ENCODE assay signal across 8 cellular contexts in the genomic region with DNA sequence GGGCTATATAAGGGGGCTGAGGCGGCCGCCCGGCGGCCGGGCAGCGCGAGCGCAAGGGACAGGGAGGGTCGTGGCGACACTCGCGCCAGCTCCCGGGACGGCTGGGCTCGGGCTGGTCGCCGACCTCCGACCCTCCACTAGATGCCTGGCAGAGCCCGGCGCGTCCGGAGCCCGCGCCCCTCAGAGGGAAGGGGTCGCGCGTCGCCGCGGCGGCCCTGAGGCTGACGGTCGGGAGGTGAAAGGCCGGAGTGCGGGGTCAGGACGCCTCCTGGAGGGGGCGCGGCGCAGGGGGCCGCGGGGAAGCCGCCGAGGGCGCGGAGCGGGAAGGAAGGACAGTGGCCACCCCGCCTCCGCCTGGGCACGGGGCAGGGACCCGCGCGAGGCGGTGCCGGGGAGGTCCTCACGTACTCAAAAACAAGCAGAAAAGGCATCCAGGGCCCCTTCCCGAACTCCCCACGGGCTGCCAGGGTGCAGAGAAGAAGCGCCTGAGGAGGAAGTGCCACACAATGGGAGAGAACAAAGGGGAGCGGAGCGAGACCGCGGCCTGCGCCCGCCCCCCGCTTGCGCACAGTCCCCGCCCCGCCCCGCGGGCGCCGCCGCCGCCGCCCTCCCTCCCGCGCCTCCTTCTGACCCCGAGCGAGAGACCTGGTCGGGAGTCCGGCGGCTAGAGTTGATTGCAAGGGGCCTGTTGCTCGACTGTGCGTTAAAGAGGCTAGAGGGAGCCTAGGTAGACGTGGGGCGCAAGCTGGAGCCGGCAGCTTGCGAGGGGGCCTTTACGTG. TPM values are rescaled to one million over a fixed set of nuclear protein-coding genes. Genes with fewer than 3 reads are reported as not detected.
A peak's percentile ranks its signal among the peaks of the same experiment; 100 is the strongest.
DNase-seq lines count a peak whose midpoint lies in the region; ATAC-seq, FAIRE-seq and TF ChIP-seq lines count a peak whose summit lies in the region.

No MANE protein-coding gene starts in this region.

- H3K4me2 ChIP-seq in HepG2 (ENCODE audit: low read depth, low read length): peak overlapping the region; percentile 95

- no peaks in the 10 kb centered on the region for H3K9me3 ChIP-seq in HepG2 (ENCODE audit: low read length)

- peaks cover 23% of the 10 kb centered on the region for H3K36me3 Mint-ChIP-seq in activated CD4-positive, alpha-beta T cell treated with anti-CD3 and anti-CD28 coated beads, Interleukin-2, amount 10 ng/mL, durations not matched to agents 7 days and 5 days (ENCODE audit: low read depth)

- no peaks in the 10 kb centered on the region for H3K9me3 Mint-ChIP-seq in activated CD4-positive, alpha-beta T cell treated with anti-CD3 and anti-CD28 coated beads, Interleukin-2, amount 10 ng/mL, durations not matched to agents 7 days and 5 days

- peak; percentile 34; the same call in 1 of the 2 replicates for TF ChIP-seq CTCF in HepG2 (CRISPR knock-in tag; IDR thresholded peaks at IDR 0.05)

- peaks cover 9% of the 10 kb centered on the region for H3K79me2 ChIP-seq in HepG2 (ENCODE audit: insufficient read depth, low read length)

- H3K27me3 Mint-ChIP-seq in activated CD4-positive, alpha-beta T cell treated with anti-CD3 and anti-CD28 coated beads, Interleukin-2, amount 10 ng/mL, durations not matched to agents 7 days and 5 days: no peaks in the 10 kb centered on the region

- DNase-seq in AG08396 (ENCODE audit: low spot score) (peak; percentile 86), NCI-H345 (lab: John Stamatoyannopoulos, UW) (peak; percentile 79), dermis blood vessel endothelial cell (peak; percentile 87), HepG2 (ENCODE audit: low spot score) (peak; percentile 32)
- DNase-seq in activated CD4-positive, alpha-beta T cell treated with anti-CD3 and anti-CD28 coated beads, Interleukin-2, amount 10 ng/mL, durations not matched to agents 7 days and 5 days: peak; percentile 73
- DNase-seq in stimulated activated CD4-positive, alpha-beta T cell treated with anti-CD3 and anti-CD28 coated beads, Interleukin-4, amount 100 ng/mL, for 48 hours (ENCODE audit: low read depth in 2 of 2): peak; percentile 47 to 57

- peak overlapping the region; percentile 98 for H3K27ac Mint-ChIP-seq in activated CD4-positive, alpha-beta T cell treated with anti-CD3 and anti-CD28 coated beads, Interleukin-2, amount 10 ng/mL, durations not matched to agents 7 days and 5 days

- no peak overlapping the region for H2AFZ ChIP-seq in HepG2 (ENCODE audit: low read length)

- H3K4me1 ChIP-seq in HepG2 (ENCODE audit: insufficient read depth, low read length): peaks cover 41% of the 10 kb centered on the region

- H3K9ac ChIP-seq in HepG2 (ENCODE audit: insufficient read depth, low read depth, low read length): peak overlapping the region; percentile 98

- no peaks in the 10 kb centered on the region for H3K36me3 ChIP-seq in HepG2 (replicated peaks in 1 of 2; ENCODE audit: control insufficient read depth in 1 of 2, insufficient read depth in 2 of 2, low read length in 2 of 2)

- no TSS peak for BruUV-seq in HepG2 (replicated peaks; lab: Mats Ljungman, UMichigan)

- peak; percentile 91 to 92 for TF ChIP-seq POLR2A in HepG2 (IDR thresholded peaks at IDR 0.05; ENCODE audit: insufficient read depth in 1 of 2, low read depth in 2 of 2, low read length in 2 of 2)

- intact Hi-C loops in HepG2 (cut with micrococcal nuclease; ENCODE audit: unreplicated experiment): loop anchor here (10.0 kb wide), 3 partner anchors 122 to 308 kb away; no protein-coding TSS in a partner anchor

- peak overlapping the region; percentile 56 to 78 (median 69) for H3K4me3 ChIP-seq in HepG2 (replicated peaks in 1 of 3; ENCODE audit: insufficient read depth in 1 of 3, low read depth in 2 of 3, low read length in 3 of 3)

- FAIRE-seq in HepG2 (lab: Jason Lieb, UNC): no peak

- H3K27me3 ChIP-seq in HepG2 (ENCODE audit: control insufficient read depth in 1 of 2, insufficient read depth in 2 of 2, low read length in 2 of 2): peaks cover 0 to 4% of the 10 kb centered on the region in 2 experiments; a peak in 2 of 5 replicates

- in situ Hi-C loops in HepG2 (cut with HindIII; ENCODE audit: extremely low pct_ligation_motif_present, low pct_unique_long_range_greater_than_20kb): no loop called here

- POLR2A ChIA-PET in activated CD4-positive, alpha-beta T cell treated with anti-CD3 and anti-CD28 coated beads, Interleukin-2, amount 10 ng/mL, durations not matched to agents 7 days and 5 days (lab: Charles Lee): interaction anchor here (0.7 to 1.6 kb wide), 2 partner anchors 75 kb away, joined by 3 read pairs; no protein-coding TSS in a partner anchor
- POLR2A ChIA-PET in HepG2 (lab: Yijun Ruan, JAX): interaction anchor here (0.6 to 1.8 kb wide), 14 partner anchors 10 to 545 kb away, joined by 3 to 9 read pairs (median 4); partner anchors contain the start of genes CCNYL1, CREB1, FASTKD2 and MDH1B

- peak overlapping the region; percentile 92 for H3K4me3 Mint-ChIP-seq in activated CD4-positive, alpha-beta T cell treated with anti-CD3 and anti-CD28 coated beads, Interleukin-2, amount 10 ng/mL, durations not matched to agents 7 days and 5 days

- CTCF ChIA-PET in activated CD4-positive, alpha-beta T cell treated with anti-CD3 and anti-CD28 coated beads, Interleukin-2, amount 10 ng/mL, durations not matched to agents 7 days and 5 days (lab: Charles Lee): interaction anchor here (0.5 to 1.4 kb wide), 6 partner anchors 22 to 127 kb away, joined by 3 to 4 read pairs (median 3); no protein-coding TSS in a partner anchor
- CTCF ChIA-PET in HepG2 (lab: Yijun Ruan, JAX; ENCODE audit: low intra/inter-chr PET ratio, low total read pairs): no interaction called here

- H3K4me1 Mint-ChIP-seq in activated CD4-positive, alpha-beta T cell treated with anti-CD3 and anti-CD28 coated beads, Interleukin-2, amount 10 ng/mL, durations not matched to agents 7 days and 5 days: peaks cover 30% of the 10 kb centered on the region

- H4K20me1 ChIP-seq in HepG2 (ENCODE audit: insufficient read depth, low read length): peaks cover 5% of the 10 kb centered on the region; the same call in 1 of the 2 replicates

- peak; percentile 75 for TF ChIP-seq RAD21 in HepG2 (CRISPR knock-in tag; IDR thresholded peaks at IDR 0.05)

- H3K27ac ChIP-seq in HepG2 (ENCODE audit: extremely low read length, insufficient read depth, low read length): peak overlapping the region; percentile 96

- 0 out of 4 replicates have a peak, but pooled peaks of 1 of the 2 experiments have one; percentile 40 for TF ChIP-seq EP300 in HepG2 (IDR thresholded peaks at IDR 0.05; ENCODE audit: low read depth in 2 of 2, low read length in 2 of 2)
- no peak for TF ChIP-seq EP300 in HepG2 (CRISPR knock-in tag; IDR thresholded peaks at IDR 0.05; ENCODE audit: borderline replicate concordance)

- WGBS in HepG2 (ENCODE audit: low lambda C conversion rate): 3% methylated on average over 66 of the region's 89 CpGs

- ATAC-seq in GM18870 (IDR thresholded peaks at IDR 0.05; ENCODE audit: unreplicated experiment): peak; percentile 35
- ATAC-seq in HG03066 (IDR thresholded peaks at IDR 0.05; ENCODE audit: low read depth, unreplicated experiment): peak; percentile 46
- ATAC-seq in HepG2: peak; percentile 62

TF ChIP-seq in HepG2, 621 proteins besides CTCF, POLR2A, EP300 and RAD21 (continues in another document):
- TF ChIP-seq ZFY (CRISPR knock-in tag; IDR thresholded peaks at IDR 0.05): peak; percentile 56
- TF ChIP-seq MXI1 (IDR thresholded peaks at IDR 0.05; ENCODE audit: borderline replicate concordance, low read depth, low read length): 0 out of 3 replicates have a peak, but pooled peaks have one; percentile 45
- TF ChIP-seq POGZ (CRISPR knock-in tag; IDR thresholded peaks at IDR 0.05): peak; percentile 13; the same call in 1 of the 2 replicates
- TF ChIP-seq ERF (CRISPR knock-in tag; IDR thresholded peaks at IDR 0.05): 0 out of 2 replicates have a peak, but pooled peaks have one; percentile 11
- peak; percentile 58; the same call in 1 of the 2 replicates for TF ChIP-seq ZFP90 (CRISPR knock-in tag; IDR thresholded peaks at IDR 0.05; ENCODE audit: borderline replicate concordance)
- TF ChIP-seq CHD2 (IDR thresholded peaks at IDR 0.05; ENCODE audit: low read depth, low read length): peak; percentile 6; the same call in 1 of the 2 replicates
- TF ChIP-seq ZSCAN20 (CRISPR knock-in tag; IDR thresholded peaks at IDR 0.05; ENCODE audit: borderline replicate concordance): 0 out of 2 replicates have a peak, but pooled peaks have one; percentile 72
- no peak for TF ChIP-seq SMARCE1 (IDR thresholded peaks at IDR 0.05; ENCODE audit: borderline replicate concordance)
- TF ChIP-seq ZSCAN9 (CRISPR knock-in tag; IDR thresholded peaks at IDR 0.05; ENCODE audit: borderline replicate concordance): peak; percentile 22; the same call in 1 of the 2 replicates
- TF ChIP-seq NCOR1 (IDR thresholded peaks at IDR 0.05; ENCODE audit: borderline replicate concordance, low read length): peak; percentile 30; the same call in 1 of the 2 replicates

RNA-seq across cellular contexts. Expression of gene KLF7, which starts 0.8 kb away (rescaled TPM):
- total RNA-seq in activated CD4-positive, alpha-beta T cell treated with anti-CD3 and anti-CD28 coated beads, Interleukin-2, amount 10 ng/mL, durations not matched to agents 7 days and 5 days: 10 to 100 TPM; 35.3 to 38.2 TPM
- total RNA-seq in dermis blood vessel endothelial cell (14.0 and 20.7 TPM in 2 replicates), HepG2 (2016; rRNA removed; fragmentation: Illumina TruSeq; extraction: Trizol) (1.9 and 2.6 TPM in 2 replicates)
- total RNA-seq in HepG2 (2016; cell fraction: cytosol; rRNA removed; fragmentation: Illumina TruSeq; extraction: Trizol; ENCODE audit: low read depth): 1.4 and 2.0 TPM in 2 replicates
- 2.4 and 3.0 TPM in 2 replicates for total RNA-seq in HepG2 (2016; cell fraction: insoluble cytoplasmic fraction; rRNA removed; fragmentation: Illumina TruSeq; extraction: Trizol)
- 0.93 and 1.1 TPM in 2 replicates for total RNA-seq in HepG2 (2016; cell fraction: membrane; rRNA removed; fragmentation: Illumina TruSeq; extraction: Trizol)
- total RNA-seq in HepG2 (2016; cell fraction: nucleus; rRNA removed; fragmentation: Illumina TruSeq; extraction: Trizol): 2.5 and 4.1 TPM in 2 replicates
- 5.4 and 6.3 TPM in 2 replicates for polyA plus RNA-seq in HepG2 (2011; rRNA removed)
- polyA plus RNA-seq in HepG2 (2011; cell fraction: cytosol; rRNA removed): 4.0 and 4.2 TPM in 2 replicates
- 21.1 and 21.4 TPM in 2 replicates for polyA plus RNA-seq in HepG2 (2011; cell fraction: nucleus; rRNA removed)
- polyA plus RNA-seq in HepG2 (2012): 6.5 and 7.0 TPM in 2 replicates
- polyA plus RNA-seq in HepG2 (2016; cell fraction: cytosol; fragmentation: Illumina TruSeq; extraction: Trizol; ENCODE audit: low read depth): 0.11 and 0.31 TPM in 2 replicates
- 1.3 and 1.4 TPM in 2 replicates for polyA plus RNA-seq in HepG2 (2016; cell fraction: insoluble cytoplasmic fraction; fragmentation: Illumina TruSeq; extraction: Trizol; ENCODE audit: low read depth)
- 0.61 and 1.3 TPM in 2 replicates for polyA plus RNA-seq in HepG2 (2016; cell fraction: membrane; fragmentation: Illumina TruSeq; extraction: Trizol; ENCODE audit: low read depth)
- polyA plus RNA-seq in HepG2 (2016; cell fraction: nucleus; fragmentation: Illumina TruSeq; extraction: Trizol; ENCODE audit: insufficient read depth, low read depth): 3.3 TPM in 2 replicates
- 7.1 and 25.2 TPM in 2 replicates for polyA minus RNA-seq in HepG2 (2011; rRNA and poly(A)+ RNA removed; ENCODE audit: low replicate concordance)
- polyA minus RNA-seq in HepG2 (2011; cell fraction: cytosol; rRNA and poly(A)+ RNA removed): 2.5 and 3.4 TPM in 2 replicates
- 18.7 and 20.8 TPM in 2 replicates for polyA minus RNA-seq in HepG2 (2011; cell fraction: nucleus; rRNA and poly(A)+ RNA removed)

Comparison
In these comparisons a context has a peak if more than half of its experiments do, and no peak if none do; other contexts are left out.
1. Peak in every context shown above with its lines: DNase-seq, ATAC-seq, H3K4me3 ChIP-seq and H3K27ac ChIP-seq.
2. DNase-seq: peak in every context shown above with its lines; median percentile 87 in dermis blood vessel endothelial cell; 86 in AG08396; 79 in NCI-H345; 73 in activated CD4-positive, alpha-beta T cell treated with anti-CD3 and anti-CD28 coated beads, Interleukin-2, amount 10 ng/mL, durations not matched to agents 7 days and 5 days; 52 in stimulated activated CD4-positive, alpha-beta T cell treated with anti-CD3 and anti-CD28 coated beads, Interleukin-4, amount 100 ng/mL, for 48 hours; 32 in HepG2.